ENCODE assay signal across 12 cellular contexts in the genomic region with DNA sequence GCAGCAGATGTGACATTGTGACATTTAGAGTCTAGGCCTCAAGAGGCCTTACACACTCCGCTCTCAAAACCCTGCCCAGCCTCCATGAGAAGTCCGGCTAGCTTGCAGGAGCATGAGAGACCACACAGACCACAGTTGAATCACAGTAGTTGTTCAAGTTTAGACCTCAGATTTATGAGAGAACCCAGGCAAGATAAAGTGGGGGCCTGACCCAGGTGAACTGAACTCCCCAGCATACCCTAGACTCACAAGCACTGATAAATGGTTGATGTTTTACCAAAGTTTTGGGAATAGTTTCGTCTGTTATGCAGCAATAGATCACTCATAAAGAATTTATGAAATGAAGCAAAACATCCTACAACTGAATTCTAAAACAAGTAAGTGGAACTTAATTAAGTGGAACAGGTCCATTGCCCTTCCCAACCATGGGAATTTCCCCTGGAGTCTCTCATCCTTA. TPM values are rescaled to one million over a fixed set of nuclear protein-coding genes. Genes with fewer than 3 reads are reported as not detected.
DNase-seq lines count a peak whose midpoint lies in the region; ATAC-seq lines count a peak whose summit lies in the region.
"Had no signal": no experiment of that assay in that cellular context is flagged by ENCODE, and none has a peak within 500 bp of the region (broad histone marks: within the 10 kb centered on the region; RNA-seq: fewer than 3 reads in every experiment).

No MANE protein-coding gene starts in this region.

- H3K9me3 Mint-ChIP-seq in activated CD4-positive, alpha-beta T cell treated with anti-CD3 and anti-CD28 coated beads, Interleukin-2, amount 10 ng/mL, durations not matched to agents 7 days and 5 days = peaks cover 12% of the 10 kb centered on the region
- H3K9me3 Mint-ChIP-seq in activated naive CD4-positive, alpha-beta T cell treated with anti-CD3 and anti-CD28 coated beads, Interleukin-2, amount 10 ng/mL, durations not matched to agents 7 days and 5 days = peaks cover 7% of the 10 kb centered on the region
- H3K9me3 Mint-ChIP-seq: mesothelial cell of epicardium had no signal

- H3K27me3 Mint-ChIP-seq in activated CD4-positive, alpha-beta T cell treated with anti-CD3 and anti-CD28 coated beads, Interleukin-2, amount 10 ng/mL, durations not matched to agents 7 days and 5 days = no peaks in the 10 kb centered on the region
- H3K27me3 Mint-ChIP-seq in activated naive CD4-positive, alpha-beta T cell treated with anti-CD3 and anti-CD28 coated beads, Interleukin-2, amount 10 ng/mL, durations not matched to agents 7 days and 5 days = peaks cover 4% of the 10 kb centered on the region

- H3K4me3 Mint-ChIP-seq in activated CD4-positive, alpha-beta T cell treated with anti-CD3 and anti-CD28 coated beads, Interleukin-2, amount 10 ng/mL, durations not matched to agents 7 days and 5 days = peak overlapping the region; percentile 61
- peak overlapping the region; percentile 65 for H3K4me3 Mint-ChIP-seq in activated naive CD4-positive, alpha-beta T cell treated with anti-CD3 and anti-CD28 coated beads, Interleukin-2, amount 10 ng/mL, durations not matched to agents 7 days and 5 days
- H3K4me3 Mint-ChIP-seq: mesothelial cell of epicardium had no signal

- CTCF ChIA-PET in activated CD4-positive, alpha-beta T cell treated with anti-CD3 and anti-CD28 coated beads, Interleukin-2, amount 10 ng/mL, durations not matched to agents 7 days and 5 days (lab: Charles Lee) = interaction anchor here (1.0 to 1.1 kb wide), 2 partner anchors 17 to 23 kb away, joined by 3 read pairs; no protein-coding TSS in a partner anchor
- CTCF ChIA-PET in activated naive CD4-positive, alpha-beta T cell treated with anti-CD3 and anti-CD28 coated beads, Interleukin-2, amount 10 ng/mL, durations not matched to agents 7 days and 5 days (lab: Charles Lee) = interaction anchor here (1.6 kb wide), 1 partner anchor 137 kb away, joined by 7 read pairs; no protein-coding TSS in a partner anchor

- POLR2A ChIA-PET in activated CD4-positive, alpha-beta T cell treated with anti-CD3 and anti-CD28 coated beads, Interleukin-2, amount 10 ng/mL, durations not matched to agents 7 days and 5 days (lab: Charles Lee) = no interaction called here

- peaks cover 12% of the 10 kb centered on the region for H3K36me3 Mint-ChIP-seq in activated CD4-positive, alpha-beta T cell treated with anti-CD3 and anti-CD28 coated beads, Interleukin-2, amount 10 ng/mL, durations not matched to agents 7 days and 5 days (ENCODE audit: low read depth)
- peaks cover 10% of the 10 kb centered on the region for H3K36me3 Mint-ChIP-seq in activated naive CD4-positive, alpha-beta T cell treated with anti-CD3 and anti-CD28 coated beads, Interleukin-2, amount 10 ng/mL, durations not matched to agents 7 days and 5 days
- H3K36me3 Mint-ChIP-seq: mesothelial cell of epicardium had no signal

- ATAC-seq in HG02678 (IDR thresholded peaks at IDR 0.05; ENCODE audit: unreplicated experiment) (peak; percentile 15), HG03565 (IDR thresholded peaks at IDR 0.05; ENCODE audit: unreplicated experiment) (no peak)
- ATAC-seq: right cardiac atrium had no signal

- H3K4me1 Mint-ChIP-seq in activated CD4-positive, alpha-beta T cell treated with anti-CD3 and anti-CD28 coated beads, Interleukin-2, amount 10 ng/mL, durations not matched to agents 7 days and 5 days = peaks cover 34% of the 10 kb centered on the region
- peaks cover 24% of the 10 kb centered on the region for H3K4me1 Mint-ChIP-seq in activated naive CD4-positive, alpha-beta T cell treated with anti-CD3 and anti-CD28 coated beads, Interleukin-2, amount 10 ng/mL, durations not matched to agents 7 days and 5 days

- DNase-seq in activated CD4-positive, alpha-beta T cell treated with anti-CD3 and anti-CD28 coated beads, Interleukin-2, amount 10 ng/mL, durations not matched to agents 7 days and 5 days = no peak
- DNase-seq in activated CD4-positive, alpha-beta T cell treated with anti-CD3 and anti-CD28 coated beads for 4 hours = no peak
- DNase-seq in activated naive CD4-positive, alpha-beta T cell treated with anti-CD3 and anti-CD28 coated beads, Interleukin-2, amount 10 ng/mL, durations not matched to agents 7 days and 5 days = no peak
- peak; percentile 82 for DNase-seq in renal cortical epithelial cell (ENCODE audit: low read depth)
- DNase-seq in DMS114 treated with DMSO at 0.1 percent for 48 hours (lab: John Stamatoyannopoulos, UW; ENCODE audit: unreplicated experiment) = no peak
- DNase-seq in AG20443 (ENCODE audit: low spot score) = no peak
- DNase-seq: glutamatergic neuron, NCI-H2029 treated with DMSO at 0.1 percent for 48 hours, right cardiac atrium had no signal

- no peak overlapping the region for H3K27ac Mint-ChIP-seq in activated CD4-positive, alpha-beta T cell treated with anti-CD3 and anti-CD28 coated beads, Interleukin-2, amount 10 ng/mL, durations not matched to agents 7 days and 5 days
- H3K27ac Mint-ChIP-seq in activated naive CD4-positive, alpha-beta T cell treated with anti-CD3 and anti-CD28 coated beads, Interleukin-2, amount 10 ng/mL, durations not matched to agents 7 days and 5 days = peak overlapping the region; percentile 84
- H3K27ac Mint-ChIP-seq: mesothelial cell of epicardium had no signal

RNA-seq across cellular contexts. Expression of gene STAT1, which starts 4.7 kb away (rescaled TPM):
- total RNA-seq in activated CD4-positive, alpha-beta T cell treated with anti-CD3 and anti-CD28 coated beads, Interleukin-2, amount 10 ng/mL, durations not matched to agents 7 days and 5 days = 100 to 1,000 TPM; 876 to 958 TPM
- total RNA-seq in renal cortical epithelial cell = 149 and 189 TPM in 2 replicates
